ENCODE assay signal across 15 cellular contexts in genomic region chr9:94929373-94929764, GRCh38.
A peak's percentile ranks its signal among the peaks of the same experiment; 100 is the strongest.
DNase-seq lines count a peak whose midpoint lies in the region; ATAC-seq and TF ChIP-seq lines count a peak whose summit lies in the region.
"Had no signal": no experiment of that assay in that cellular context is flagged by ENCODE, and none has a peak within 500 bp of the region (broad histone marks: within the 10 kb centered on the region; RNA-seq: fewer than 3 reads in every experiment).

No MANE protein-coding gene starts in this region.

- ATAC-seq in body of pancreas = peak; percentile 13
- ATAC-seq in Right ventricle myocardium inferior = peak; percentile 20
- ATAC-seq in HG03460 (IDR thresholded peaks at IDR 0.05; ENCODE audit: unreplicated experiment) = no peak
- ATAC-seq: GM12878 had no signal

- H3K9me3 ChIP-seq in Caco-2 (no peaks in the 10 kb centered on the region), body of pancreas (no peaks in the 10 kb centered on the region), neuronal stem cell (replicated peaks in 1 of 2; ENCODE audit: control insufficient read depth in 2 of 2, insufficient read depth in 1 of 2, low read depth in 1 of 2, low read length in 2 of 2) (no peaks in the 10 kb centered on the region)
- H3K9me3 ChIP-seq: ascending aorta had no signal

- peak overlapping the region; percentile 70 for H3K27ac Mint-ChIP-seq in Caco-2 (ENCODE audit: unreplicated experiment)
- H3K27ac Mint-ChIP-seq: activated T-cell treated with anti-CD3 and anti-CD28 coated beads, Interleukin-2, amount 50 U/mL, for 24 hours had no signal

- TF ChIP-seq CTCF in Caco-2 (IDR thresholded peaks at IDR 0.05; ENCODE audit: insufficient read depth in 1 of 2, low read depth in 1 of 2, low read length in 1 of 2, severe bottlenecking in 1 of 2, unreplicated experiment in 1 of 2) (no peak), body of pancreas (IDR thresholded peaks at IDR 0.05) (no peak)

- peak overlapping the region; percentile 33 for H3K18ac ChIP-seq in neuronal stem cell (ENCODE audit: low read length)

- H3K27me3 ChIP-seq in Caco-2 (replicated peaks; ENCODE audit: control insufficient read depth, insufficient read depth, low read length) (no peaks in the 10 kb centered on the region), body of pancreas (no peaks in the 10 kb centered on the region), neuronal stem cell (ENCODE audit: control insufficient read depth in 3 of 3, insufficient read depth in 3 of 3, low read depth in 1 of 3, low read length in 3 of 3) (no peaks in the 10 kb centered on the region)
- H3K27me3 ChIP-seq: ascending aorta had no signal

- H3K27ac ChIP-seq in body of pancreas (peak overlapping the region in 2 of 4 donors; percentile 26 to 28), neuronal stem cell (replicated peaks; ENCODE audit: low read length) (no peak overlapping the region)

- H2BK120ac ChIP-seq in neuronal stem cell (ENCODE audit: low read depth, low read length) = no peak overlapping the region

- H3K36me3 ChIP-seq in Caco-2 (ENCODE audit: control insufficient read depth, insufficient read depth, low read length) (no peaks in the 10 kb centered on the region), body of pancreas (replicated peaks in 1 of 2; ENCODE audit: insufficient read depth in 1 of 2, low read depth in 2 of 2) (no peaks in the 10 kb centered on the region), neuronal stem cell (replicated peaks in 1 of 2; ENCODE audit: control insufficient read depth in 2 of 2, insufficient read depth in 2 of 2, low read length in 2 of 2) (no peaks in the 10 kb centered on the region)
- H3K36me3 ChIP-seq: ascending aorta had no signal

- no peak for DNase-seq in Caco-2
- no peak for DNase-seq in body of pancreas
- peak; percentile 69 for DNase-seq in Right ventricle myocardium inferior (ENCODE audit: missing footprints)
- DNase-seq in neuronal stem cell (ENCODE audit: low spot score) = no peak
- DNase-seq in NCI-H1105 treated with DMSO at 0.1 percent for 48 hours (lab: John Stamatoyannopoulos, UW) = no peak
- no peak for DNase-seq in activated CD8-positive, alpha-beta memory T cell treated with anti-CD3 and anti-CD28 coated beads for 24 hours
- DNase-seq in NCI-H187 treated with DMSO at 0.1 percent for 48 hours (lab: John Stamatoyannopoulos, UW) = no peak
- DNase-seq: activated T-cell treated with anti-CD3 and anti-CD28 coated beads, Interleukin-2, amount 50 U/mL, for 24 hours; Karpas-422; NCI-H2081 treated with DMSO at 0.1 percent for 48 hours; stimulated activated CD4-positive, alpha-beta T cell treated with anti-CD3 and anti-CD28 coated beads, Interleukin-15, amount 100 ng/mL, for 24 hours; SW 1271 had no signal

- H3K9ac ChIP-seq in neuronal stem cell (ENCODE audit: low read depth, low read length, poor library complexity) = no peak overlapping the region

- peak overlapping the region; percentile 10 for H3K14ac ChIP-seq in neuronal stem cell (ENCODE audit: low read length)

- H3K23ac ChIP-seq in neuronal stem cell (ENCODE audit: low read depth, low read length, poor library complexity) = no peak overlapping the region

- POLR2A ChIA-PET in Caco-2 (lab: Charles Lee) = no interaction called here

- BruUV-seq in Caco-2 (replicated peaks; lab: Mats Ljungman, UMichigan) = no TSS peak

- H3K4ac ChIP-seq in neuronal stem cell (ENCODE audit: low read length) = no peak overlapping the region

- no peak overlapping the region for H3K4me2 ChIP-seq in neuronal stem cell (ENCODE audit: insufficient read depth, low read length, poor library complexity, severe bottlenecking)

- H3K27me3 Mint-ChIP-seq in Caco-2 (ENCODE audit: insufficient read depth, unreplicated experiment) = no peaks in the 10 kb centered on the region
- H3K27me3 Mint-ChIP-seq: activated T-cell treated with anti-CD3 and anti-CD28 coated beads, Interleukin-2, amount 50 U/mL, for 24 hours had no signal

- no peak overlapping the region for H3K4me3 ChIP-seq in Caco-2 (ENCODE audit: low read depth, low read length)
- no peak overlapping the region for H3K4me3 ChIP-seq in body of pancreas
- H3K4me3 ChIP-seq in neuronal stem cell (ENCODE audit: low read length in 2 of 2) = no peak overlapping the region
- H3K4me3 ChIP-seq: ascending aorta, GM12878 had no signal

- H3K36me3 Mint-ChIP-seq in Caco-2 (ENCODE audit: insufficient read depth, unreplicated experiment) = no peaks in the 10 kb centered on the region

- no peak for TF ChIP-seq POLR2A in body of pancreas (IDR thresholded peaks at IDR 0.05)

- H4K8ac ChIP-seq in neuronal stem cell (ENCODE audit: low read depth, low read length) = no peak overlapping the region

- CTCF ChIA-PET in Caco-2 (lab: Charles Lee) = no interaction called here

- H3K9me3 Mint-ChIP-seq in Caco-2 (ENCODE audit: unreplicated experiment) = no peaks in the 10 kb centered on the region
- H3K9me3 Mint-ChIP-seq: activated T-cell treated with anti-CD3 and anti-CD28 coated beads, Interleukin-2, amount 50 U/mL, for 24 hours had no signal

- H4K91ac ChIP-seq in neuronal stem cell (ENCODE audit: low read depth, low read length, poor library complexity) = no peak overlapping the region

- H2BK12ac ChIP-seq in neuronal stem cell (ENCODE audit: low read length) = no peak overlapping the region

- H2BK15ac ChIP-seq in neuronal stem cell (ENCODE audit: low read length) = no peak overlapping the region

- H2AFZ ChIP-seq in neuronal stem cell (ENCODE audit: low read length) = no peak overlapping the region

- H2AK5ac ChIP-seq in neuronal stem cell (ENCODE audit: low read depth, low read length) = peak overlapping the region; percentile 25

- H3K4me1 ChIP-seq in Caco-2 = peaks cover 43% of the 10 kb centered on the region
- H3K4me1 ChIP-seq in body of pancreas = no peaks in the 10 kb centered on the region
- peaks cover 2 to 18% of the 10 kb centered on the region in 2 donors for H3K4me1 ChIP-seq in neuronal stem cell (ENCODE audit: control insufficient read depth in 2 of 2, insufficient read depth in 1 of 2, low read depth in 1 of 2, low read length in 2 of 2)

- H3K4me1 Mint-ChIP-seq in Caco-2 (ENCODE audit: low read depth, unreplicated experiment) = peaks cover 46% of the 10 kb centered on the region

- H3K4me3 Mint-ChIP-seq in Caco-2 (ENCODE audit: unreplicated experiment) = no peak overlapping the region
- H3K4me3 Mint-ChIP-seq: activated T-cell treated with anti-CD3 and anti-CD28 coated beads, Interleukin-2, amount 50 U/mL, for 24 hours had no signal

- peaks cover 2% of the 10 kb centered on the region for H3K79me1 ChIP-seq in neuronal stem cell (ENCODE audit: low read depth, low read length)

- no peak overlapping the region for H2BK5ac ChIP-seq in neuronal stem cell (ENCODE audit: low read length)

- intact Hi-C loops in Caco-2 (cut with micrococcal nuclease; ENCODE audit: unreplicated experiment) = no loop called here
- intact Hi-C loops in body of pancreas (cut with DNase I) = no loop called here
- intact Hi-C loops in Right ventricle myocardium inferior (cut with DNase I) = no loop called here

- WGBS in body of pancreas, 2 donors = 85 to 100% methylated on average over 4 to 10 of the region's 10 CpGs
- WGBS in neuronal stem cell (ENCODE audit: extremely low coverage in 2 of 2, insufficient read length in 2 of 2, insufficient replicate concordance in 1 of 2), 2 donors = no CpG with 5 or more reads among the region's 10 CpGs
